1 cellular context compared by ENCODE assay signal in genomic region chr5:143678148-143678906, GRCh38.
TF ChIP-seq lines count a peak whose summit lies in the region.

No MANE protein-coding gene starts in this region.

TF ChIP-seq in A549, 52 proteins besides CTCF, POLR2A, EP300 and RAD21 (continued from another document):
- TF ChIP-seq POLR2AphosphoS2 (conservative IDR thresholded peaks at IDR 0.05; ENCODE audit: low read length) (no peak), SREBF2 (IDR thresholded peaks at IDR 0.05) (no peak)
